In genomic region chr16:1204941-1205340, GRCh38 we compare ENCODE assay signal across 11 cellular contexts. TPM values are rescaled to one million over a fixed set of nuclear protein-coding genes. Genes with fewer than 3 reads are reported as not detected.
"Had no signal": no experiment of that assay in that cellular context is flagged by ENCODE, and none has a peak within 500 bp of the region (broad histone marks: within the 10 kb centered on the region; RNA-seq: fewer than 3 reads in every experiment).

No MANE protein-coding gene starts in this region.

- DNase-seq: IMR-90, Karpas-422, KBM-7, KG1 had no signal

- H3K27ac ChIP-seq: HL-60, KMS-11 had no signal

- H3K4me2 ChIP-seq: KMS-11 had no signal

- H3K36me3 Mint-ChIP-seq: IgD-negative memory B cell had no signal

- H3K27ac Mint-ChIP-seq: IgD-negative memory B cell had no signal

- H3K4me3 ChIP-seq: K562 had no signal

- ATAC-seq: HepG2, K562 had no signal

- H3K9ac ChIP-seq: KMS-11 had no signal

- H3K27me3 Mint-ChIP-seq: IgD-negative memory B cell had no signal

- H3K9me3 Mint-ChIP-seq: IgD-negative memory B cell had no signal

- H3K4me3 Mint-ChIP-seq: IgD-negative memory B cell had no signal

RNA-seq across cellular contexts. Expression of gene TPSG1, which starts 20.1 kb away (rescaled TPM):
- total RNA-seq: HepG2, HT1080, IMR-90, K562 had no signal

RNA-seq across cellular contexts. Expression of gene TPSB2, which starts 25.0 kb away (rescaled TPM):
- total RNA-seq: HepG2, HT-29, HT1080, IMR-90 had no signal

RNA-seq across cellular contexts. Expression of gene TPSAB1, which starts 35.6 kb away (rescaled TPM):
- total RNA-seq: HepG2, HT-29, HT1080, IMR-90, K562 had no signal

RNA-seq across cellular contexts. Expression of gene TPSD1, which starts 50.9 kb away (rescaled TPM):
- total RNA-seq: HepG2, HT-29, HT1080, IMR-90, K562 had no signal

RNA-seq across cellular contexts. Expression of gene CACNA1H, which starts 52.0 kb away (rescaled TPM):
- total RNA-seq: HT1080 had no signal
